In the genomic region with DNA sequence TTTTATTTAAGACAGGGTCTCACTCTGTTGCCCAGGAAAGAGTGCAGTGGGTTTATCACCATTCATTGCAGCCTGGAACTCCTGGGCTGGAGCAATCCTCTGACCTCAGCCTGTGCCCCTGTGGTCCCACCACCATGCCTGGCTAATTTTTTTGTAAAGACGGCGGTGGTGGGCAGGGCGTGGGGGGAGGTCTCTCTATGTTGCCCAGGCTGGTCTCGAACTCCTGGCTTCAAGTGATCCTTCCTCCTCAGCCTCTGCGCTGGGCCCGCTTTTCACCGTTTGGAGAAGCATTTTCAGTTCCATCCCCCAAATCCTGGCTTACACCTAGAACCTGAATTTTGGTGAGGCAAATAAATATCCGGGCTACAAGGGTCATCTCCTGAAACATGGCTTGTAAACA, we compare ENCODE assay signal across 23 cellular contexts. TPM values are rescaled to one million over a fixed set of nuclear protein-coding genes. Genes with fewer than 3 reads are reported as not detected.
"Had no signal": no experiment of that assay in that cellular context is flagged by ENCODE, and none has a peak within 500 bp of the region (broad histone marks: within the 10 kb centered on the region; RNA-seq: fewer than 3 reads in every experiment).

No MANE protein-coding gene starts in this region.

- ATAC-seq: activated CD4-positive, CD25-positive, alpha-beta regulatory T cell treated with anti-CD3 and anti-CD28 coated beads, Interleukin-2, amount 50 U/mL, for 24 hours; activated CD8-positive, alpha-beta memory T cell treated with anti-CD3 and anti-CD28 coated beads, Interleukin-2, amount 10 ng/mL, durations not matched to agents 7 days and 5 days; activated naive CD4-positive, alpha-beta T cell treated with anti-CD3 and anti-CD28 coated beads, Interleukin-2, amount 50 U/mL, for 72 hours; activated naive CD8-positive, alpha-beta T cell treated with anti-CD3 and anti-CD28 coated beads, Interleukin-2, amount 50 U/mL, for 24 hours; body of pancreas had no signal

- H3K4me1 ChIP-seq: SJCRH30 had no signal

- H3K27me3 Mint-ChIP-seq: activated CD8-positive, alpha-beta memory T cell treated with anti-CD3 and anti-CD28 coated beads, Interleukin-2, amount 10 ng/mL, durations not matched to agents 7 days and 5 days; activated naive CD8-positive, alpha-beta T cell treated with anti-CD3 and anti-CD28 coated beads, Interleukin-2, amount 50 U/mL, for 24 hours; activated T-cell treated with anti-CD3 and anti-CD28 coated beads, Interleukin-2, amount 50 U/mL, for 24 hours had no signal

- H3K27me3 ChIP-seq: ascending aorta, body of pancreas, SJCRH30 had no signal

- DNase-seq: activated CD4-positive, alpha-beta T cell treated with anti-CD3 and anti-CD28 coated beads for 48 hours; activated CD4-positive, alpha-beta T cell treated with anti-CD3 and anti-CD28 coated beads, Interleukin-2, amount 50 U/mL, for 48 hours; activated CD8-positive, alpha-beta memory T cell treated with anti-CD3 and anti-CD28 coated beads, Interleukin-2, amount 10 ng/mL, durations not matched to agents 7 days and 5 days; activated effector memory CD4-positive, alpha-beta T cell treated with anti-CD3 and anti-CD28 coated beads, Interleukin-2, amount 50 U/mL, for 16 hours; activated naive CD4-positive, alpha-beta T cell treated with Interleukin-2 at 50 U/mL for 16 hours; activated naive CD8-positive, alpha-beta T cell treated with anti-CD3 and anti-CD28 coated beads, Interleukin-2, amount 50 U/mL, for 24 hours; activated T-cell treated with anti-CD3 and anti-CD28 coated beads, Interleukin-2, amount 50 U/mL, for 24 hours; amniotic stem cell; body of pancreas; NCI-H1048; NCI-H1930; NCI-H2171; NCI-H2227 treated with DMSO at 0.1 percent for 48 hours; NCI-H446 treated with DMSO at 0.1 percent for 48 hours; Right ventricle myocardium superior; SJCRH30; SK-N-SH; T-helper 1 cell had no signal

- H3K4me3 ChIP-seq: body of pancreas had no signal

- H3K9me2 ChIP-seq: SK-N-SH had no signal

- H3K9me3 Mint-ChIP-seq: activated naive CD4-positive, alpha-beta T cell treated with anti-CD3 and anti-CD28 coated beads, Interleukin-2, amount 50 U/mL, for 72 hours; activated naive CD8-positive, alpha-beta T cell treated with anti-CD3 and anti-CD28 coated beads, Interleukin-2, amount 50 U/mL, for 24 hours; activated T-cell treated with anti-CD3 and anti-CD28 coated beads, Interleukin-2, amount 50 U/mL, for 24 hours; activated T-helper 1 cell treated with anti-CD3 and anti-CD28 coated beads, Interleukin-12 subunit alpha, Interleukin-12 subunit beta, Interleukin-2, Interleukin-4 antibody, amounts not matched to agents 30 ng/mL and 10 ng/mL and 1 ng/mL, durations not matched to agents 14 hours and 24 hours and 36 hours had no signal

- H3K9me3 ChIP-seq: ascending aorta, body of pancreas, SJCRH30, SK-N-SH had no signal

RNA-seq across cellular contexts. Expression of gene PSTPIP2, which starts 27.4 kb away (rescaled TPM):
- total RNA-seq: OCI-LY7 had no signal
